In genomic region chr17:75308732-75309629, GRCh38 we compare ENCODE assay signal across 1 cellular context.
TF ChIP-seq lines count a peak whose summit lies in the region.

No MANE protein-coding gene starts in this region.

TF ChIP-seq in K562, 482 proteins besides CTCF, POLR2A, EP300 and RAD21:
- TF ChIP-seq SLC30A9 (CRISPR knock-in tag; IDR thresholded peaks at IDR 0.05) (no peak), ATF3 (IDR thresholded peaks at IDR 0.05) (peak; percentile 27; the same call in 1 of the 2 replicates), ATF3 (CRISPR knock-in tag; conservative IDR thresholded peaks at IDR 0.05) (no peak), CREM (IDR thresholded peaks at IDR 0.05; ENCODE audit: low read depth) (peak; percentile 14; the same call in 1 of the 2 replicates), CEBPB (tag; IDR thresholded peaks at IDR 0.05) (0 out of 2 replicates have a peak, but pooled peaks have one; percentile 8), ZNF277 (CRISPR knock-in tag; IDR thresholded peaks at IDR 0.05; ENCODE audit: borderline replicate concordance) (no peak), MTA2 (IDR thresholded peaks at IDR 0.05; ENCODE audit: low read depth) (no peak), TRIM28 (IDR thresholded peaks at IDR 0.05) (no peak), CGGBP1 (CRISPR knock-in tag; IDR thresholded peaks at IDR 0.05) (no peak)
